In the genomic region with DNA sequence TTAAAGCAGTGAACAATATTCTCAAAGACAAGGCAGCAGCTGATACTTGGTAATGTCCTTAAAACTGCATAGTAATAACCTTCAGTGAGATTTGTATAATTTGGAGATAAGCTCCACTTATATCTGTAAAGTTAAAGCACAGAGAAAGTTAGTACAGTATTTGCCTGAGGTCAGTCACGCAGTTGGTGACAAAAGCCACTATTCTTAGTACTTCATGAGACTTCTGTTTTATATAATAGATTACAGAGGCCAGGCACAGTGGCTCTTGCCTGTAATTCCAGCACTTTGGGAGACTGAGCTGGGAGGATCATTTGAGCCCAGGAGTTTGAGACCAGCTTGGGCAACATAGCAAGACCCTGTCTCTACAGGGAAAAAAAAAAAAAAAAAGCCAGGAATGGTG, we compare ENCODE assay signal across 18 cellular contexts.
"Had no signal": no experiment of that assay in that cellular context is flagged by ENCODE, and none has a peak within 500 bp of the region (broad histone marks: within the 10 kb centered on the region; RNA-seq: fewer than 3 reads in every experiment).

No MANE protein-coding gene starts in this region.

- DNase-seq: activated B cell treated with CpG ODN at 0.5 μM for 24 hours; activated effector memory CD4-positive, alpha-beta T cell treated with anti-CD3 and anti-CD28 coated beads, Interleukin-2, amount 50 U/mL, for 16 hours; activated naive CD4-positive, alpha-beta T cell treated with anti-CD3 and anti-CD28 coated beads for 36 hours; amniotic stem cell; endodermal cell; foreskin melanocyte; left lung; nucleus accumbens; psoas muscle; stimulated activated naive CD4-positive, alpha-beta T cell; T-helper 1 cell had no signal

- ATAC-seq: left lung, psoas muscle had no signal

- H3K4me3 Mint-ChIP-seq: activated B cell treated with CpG ODN at 0.5 μM for 24 hours; activated naive CD4-positive, alpha-beta T cell treated with anti-CD3 and anti-CD28 coated beads for 36 hours; central memory CD8-positive, alpha-beta T cell; dendritic cell treated with granulocyte-macrophage colony-stimulating factor and Interleukin-4, amounts not matched to agents 40 ng/mL and 50 ng/mL, for 4 days; endodermal cell; T-helper 2 cell treated with Interferon-gamma antibody and Interleukin-4, amounts not matched to agents 5 μg/mL and 100 μg/mL, for 36 hours had no signal

- H3K27ac Mint-ChIP-seq: activated B cell treated with CpG ODN at 0.5 μM for 24 hours; activated naive CD4-positive, alpha-beta T cell treated with anti-CD3 and anti-CD28 coated beads for 36 hours; dendritic cell treated with granulocyte-macrophage colony-stimulating factor and Interleukin-4, amounts not matched to agents 40 ng/mL and 50 ng/mL, for 4 days; endodermal cell; T-helper 2 cell treated with Interferon-gamma antibody and Interleukin-4, amounts not matched to agents 5 μg/mL and 100 μg/mL, for 36 hours had no signal

- H3K4me1 Mint-ChIP-seq: activated B cell treated with CpG ODN at 0.5 μM for 24 hours; central memory CD8-positive, alpha-beta T cell had no signal

- H3K4me1 ChIP-seq: left lung, parathyroid adenoma, psoas muscle had no signal

- H3K9me3 Mint-ChIP-seq: activated naive CD4-positive, alpha-beta T cell treated with anti-CD3 and anti-CD28 coated beads for 36 hours; central memory CD8-positive, alpha-beta T cell; dendritic cell treated with granulocyte-macrophage colony-stimulating factor and Interleukin-4, amounts not matched to agents 40 ng/mL and 50 ng/mL, for 4 days; T-helper 2 cell treated with Interferon-gamma antibody and Interleukin-4, amounts not matched to agents 5 μg/mL and 100 μg/mL, for 36 hours had no signal

- H3K9me3 ChIP-seq: esophagus muscularis mucosa, psoas muscle, suprapubic skin, tibial nerve had no signal

- H3K27ac ChIP-seq: esophagus muscularis mucosa, left lung, parathyroid adenoma, psoas muscle, suprapubic skin, tibial nerve had no signal

- H3K36me3 ChIP-seq: esophagus muscularis mucosa, left lung, suprapubic skin had no signal

- H3K27me3 ChIP-seq: esophagus muscularis mucosa, left lung, suprapubic skin, tibial nerve had no signal

- H3K4me3 ChIP-seq: esophagus muscularis mucosa, left lung, psoas muscle, suprapubic skin, tibial nerve had no signal
